In the genomic region with DNA sequence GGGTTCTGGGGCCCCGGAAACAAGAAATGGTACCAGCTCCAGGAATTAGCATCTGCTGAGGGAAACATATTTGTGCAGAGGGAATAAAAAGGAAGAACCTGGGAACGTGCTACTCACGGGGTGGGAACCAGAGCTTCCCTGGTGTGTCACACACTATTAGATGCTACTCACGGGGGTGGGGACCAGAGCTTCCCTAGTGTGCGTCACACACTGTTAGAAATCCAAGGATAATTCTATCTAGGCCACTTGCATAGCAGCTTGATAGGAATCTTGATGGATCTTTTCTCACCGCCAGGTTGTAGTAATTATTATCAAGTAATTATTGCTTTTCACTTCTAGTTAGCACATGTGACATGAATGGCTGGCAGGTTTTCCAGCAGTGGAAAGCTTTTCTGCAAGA, we compare ENCODE assay signal across 34 cellular contexts.
"Had no signal": no experiment of that assay in that cellular context is flagged by ENCODE, and none has a peak within 500 bp of the region (broad histone marks: within the 10 kb centered on the region; RNA-seq: fewer than 3 reads in every experiment).

No MANE protein-coding gene starts in this region.

- H3K4me3 ChIP-seq: MG63 had no signal

- H3K4me2 ChIP-seq: KMS-11 had no signal

- DNase-seq: Karpas-422, Kasumi-1, KG1, MG63, MM.1S, MV-4-11, NCI-H1048, NCI-H1092, NCI-H1092 treated with DMSO at 0.1 percent for 48 hours, NCI-H1105, NCI-H1105 treated with DMSO at 0.1 percent for 48 hours, NCI-H1417, NCI-H1417 treated with DMSO at 0.1 percent for 48 hours, NCI-H1436, NCI-H146, NCI-H1694, NCI-H1694 treated with DMSO at 0.1 percent for 48 hours, NCI-H187, NCI-H187 treated with DMSO at 0.1 percent for 48 hours, NCI-H1930, NCI-H2029, NCI-H2029 treated with DMSO at 0.1 percent for 48 hours, NCI-H2081, NCI-H2081 treated with DMSO at 0.1 percent for 48 hours, NCI-H2107, NCI-H2171, NCI-H2171 treated with DMSO at 0.1 percent for 48 hours, NCI-H2227 treated with DMSO at 0.1 percent for 48 hours, NCI-H226, NCI-H345, NCI-H446, NCI-H446 treated with DMSO at 0.1 percent for 48 hours, NCI-H510A had no signal

- H3K36me3 ChIP-seq: MG63 had no signal

- H3K9ac ChIP-seq: KMS-11 had no signal

- H3K27ac ChIP-seq: KMS-11 had no signal

- H3K9me3 ChIP-seq: MG63 had no signal

- H3K27me3 ChIP-seq: MG63 had no signal
